ENCODE assay signal across 11 cellular contexts in the genomic region with DNA sequence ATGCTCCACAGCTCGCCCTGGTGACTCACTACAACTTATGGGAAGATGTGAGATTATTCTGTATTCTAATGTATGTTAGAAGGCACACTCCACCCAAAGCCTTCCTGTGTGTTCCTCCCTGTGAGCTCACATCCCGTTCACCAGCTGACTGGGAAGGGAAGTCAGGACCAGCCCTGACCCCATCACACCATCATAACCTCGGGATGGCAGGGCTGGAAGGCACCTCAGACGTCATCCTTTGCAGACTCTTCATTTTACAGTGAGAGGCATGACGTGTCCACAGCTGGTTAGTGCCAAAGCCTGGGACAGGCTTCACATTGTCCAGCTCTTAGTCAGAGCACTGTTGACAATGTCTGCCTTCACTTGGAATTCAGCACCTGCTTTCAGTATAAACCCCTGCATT.
DNase-seq lines count a peak whose midpoint lies in the region; ATAC-seq, FAIRE-seq and TF ChIP-seq lines count a peak whose summit lies in the region.
"Had no signal": no experiment of that assay in that cellular context is flagged by ENCODE, and none has a peak within 500 bp of the region (broad histone marks: within the 10 kb centered on the region; RNA-seq: fewer than 3 reads in every experiment).

No MANE protein-coding gene starts in this region.

- POLR2A ChIA-PET in CD4-positive, alpha-beta T cell (lab: Charles Lee): no interaction called here

- H3K9me1 ChIP-seq in keratinocyte (ENCODE audit: control insufficient read depth, extremely low read depth, insufficient read depth, low read length): no peaks in the 10 kb centered on the region

- CTCF ChIA-PET in CD4-positive, alpha-beta T cell (lab: Charles Lee): no interaction called here

- no peaks in the 10 kb centered on the region for H3K36me3 ChIP-seq in keratinocyte (ENCODE audit: control insufficient read depth in 2 of 2, extremely low read depth in 1 of 2, insufficient read depth in 2 of 2, low read length in 2 of 2)
- H3K36me3 ChIP-seq in aorta (ENCODE audit: control insufficient read depth in 1 of 2, insufficient read depth in 2 of 2, low read length in 1 of 2): no peaks in the 10 kb centered on the region
- H3K36me3 ChIP-seq: colonic mucosa had no signal

- peak; percentile 26 for ATAC-seq in Right ventricle myocardium inferior
- ATAC-seq in aorta (ENCODE audit: low FRiP score): peak; percentile 31
- ATAC-seq in CD4-positive, alpha-beta T cell (ENCODE audit: poor library complexity): no peak

- no peaks in the 10 kb centered on the region for H3K79me2 ChIP-seq in keratinocyte (ENCODE audit: control insufficient read depth, insufficient read depth, low read length)

- no peaks in the 10 kb centered on the region for H3K36me3 Mint-ChIP-seq in CD4-positive, alpha-beta T cell (ENCODE audit: low read depth)
- H3K36me3 Mint-ChIP-seq: activated CD4-positive, alpha-beta memory T cell treated with anti-CD3 and anti-CD28 coated beads for 36 hours had no signal

- H3K9me3 ChIP-seq in keratinocyte (ENCODE audit: control insufficient read depth, low read depth, low read length): no peaks in the 10 kb centered on the region
- no peaks in the 10 kb centered on the region for H3K9me3 ChIP-seq in aorta (ENCODE audit: control insufficient read depth, low read length)
- no peaks in the 10 kb centered on the region for H3K9me3 ChIP-seq in CD4-positive, alpha-beta T cell (ENCODE audit: control insufficient read depth, low read length)
- H3K9me3 ChIP-seq: colonic mucosa had no signal

- no peak overlapping the region for H3K27ac Mint-ChIP-seq in CD4-positive, alpha-beta T cell
- H3K27ac Mint-ChIP-seq: activated CD4-positive, alpha-beta memory T cell treated with anti-CD3 and anti-CD28 coated beads for 36 hours had no signal

- H3K4me1 ChIP-seq in keratinocyte (ENCODE audit: control insufficient read depth, extremely low read depth, insufficient read depth, low read length) (peaks cover 19% of the 10 kb centered on the region), aorta (ENCODE audit: control insufficient read depth in 1 of 2, insufficient read depth in 2 of 2, low read length in 2 of 2) (peaks cover 2 to 3% of the 10 kb centered on the region in 2 donors)
- H3K4me1 ChIP-seq: colonic mucosa had no signal

- H3K4me2 ChIP-seq in keratinocyte (ENCODE audit: control insufficient read depth, extremely low read depth, insufficient read depth, low read depth, low read length): peak overlapping the region; percentile 26

- H2AFZ ChIP-seq in keratinocyte (ENCODE audit: control insufficient read depth, low read length): no peak overlapping the region

- no peaks in the 10 kb centered on the region for H3K4me1 Mint-ChIP-seq in CD4-positive, alpha-beta T cell (ENCODE audit: low read depth)

- intact Hi-C loops in Right ventricle myocardium inferior (cut with DNase I): loop anchor here (10.0 kb wide), 1 partner anchor 193 kb away; no protein-coding TSS in a partner anchor
- intact Hi-C loops in cardiac septum (cut with DNase I): loop anchor here (5.0 kb wide), 1 partner anchor 580 kb away; a partner anchor contains a TSS
- intact Hi-C loops in aorta (cut with DNase I): no loop called here
- intact Hi-C loops in CD4-positive, alpha-beta T cell (cut with DNase I, micrococcal nuclease): no loop called here

- 50 to 51% methylated on average over 5 of the region's 5 CpGs for WGBS in aorta, 2 donors

- TF ChIP-seq CTCF in cardiac fibroblast (IDR thresholded peaks at IDR 0.05; ENCODE audit: low read depth, low read length): no peak
- TF ChIP-seq CTCF in keratinocyte (optimal IDR thresholded peaks at IDR 0.05 in 1 of 3, IDR thresholded peaks at IDR 0.05 in 1 of 3, conservative IDR thresholded peaks at IDR 0.05 in 1 of 3; ENCODE audit: extremely low read depth in 1 of 3, insufficient read depth in 2 of 3, low read length in 3 of 3): no peak
- TF ChIP-seq CTCF in CD4-positive, alpha-beta T cell (IDR thresholded peaks at IDR 0.05): no peak

- peak; percentile 89 for FAIRE-seq in keratinocyte (lab: Jason Lieb, UNC)

- H3K27me3 Mint-ChIP-seq in CD4-positive, alpha-beta T cell: no peaks in the 10 kb centered on the region

- H3K27me3 ChIP-seq in keratinocyte (ENCODE audit: control insufficient read depth, extremely low read depth, insufficient read depth, low read length) (no peaks in the 10 kb centered on the region), aorta (ENCODE audit: control insufficient read depth in 1 of 2, insufficient read depth in 2 of 2, low read length in 1 of 2) (no peaks in the 10 kb centered on the region)
- H3K27me3 ChIP-seq in CD4-positive, alpha-beta T cell (ENCODE audit: control insufficient read depth, insufficient read depth, low read length): no peaks in the 10 kb centered on the region
- H3K27me3 ChIP-seq: colonic mucosa had no signal

- H4K20me1 ChIP-seq in keratinocyte (ENCODE audit: control insufficient read depth, extremely low read depth, insufficient read depth, low read length): no peaks in the 10 kb centered on the region

- H3K9me3 Mint-ChIP-seq in CD4-positive, alpha-beta T cell: no peaks in the 10 kb centered on the region
- H3K9me3 Mint-ChIP-seq: activated CD4-positive, alpha-beta memory T cell treated with anti-CD3 and anti-CD28 coated beads for 36 hours had no signal

- H3K27ac ChIP-seq in keratinocyte (ENCODE audit: control insufficient read depth, insufficient read depth, low read length) (no peak overlapping the region), aorta (ENCODE audit: low read depth in 1 of 2, low read length in 2 of 2) (no peak overlapping the region)
- H3K27ac ChIP-seq in CD4-positive, alpha-beta T cell (ENCODE audit: low read depth, low read length): no peak overlapping the region
- H3K27ac ChIP-seq: 22Rv1, colonic mucosa had no signal

- H3K4me3 ChIP-seq in cardiac fibroblast (replicated peaks in 1 of 2; ENCODE audit: low read depth in 2 of 2, low read length in 2 of 2) (no peak overlapping the region), keratinocyte (ENCODE audit: control insufficient read depth in 2 of 3, extremely low read depth in 1 of 3, insufficient read depth in 2 of 3, low read depth in 1 of 3, low read length in 3 of 3) (no peak overlapping the region), aorta (ENCODE audit: low read length in 2 of 2) (no peak overlapping the region)
- H3K4me3 ChIP-seq: colonic mucosa had no signal

- DNase-seq in Right ventricle myocardium inferior (ENCODE audit: missing footprints) (no peak), cardiac septum (ENCODE audit: low spot score) (no peak), cardiac fibroblast (ENCODE audit: low read depth in 2 of 2) (peak; percentile 92 to 99), keratinocyte (ENCODE audit: low read depth, low spot score) (peak; percentile 78), aorta (peak; percentile 56 to 74), SIG-M5 (lab: John Stamatoyannopoulos, UW) (no peak), kidney glomerular epithelial cell (lab: John Stamatoyannopoulos, UW) (no peak)
- no peak for DNase-seq in CD4-positive, alpha-beta T cell
- DNase-seq: activated CD4-positive, alpha-beta memory T cell treated with anti-CD3 and anti-CD28 coated beads for 36 hours; colonic mucosa had no signal

- H3K4me3 Mint-ChIP-seq in CD4-positive, alpha-beta T cell: no peak overlapping the region
- H3K4me3 Mint-ChIP-seq: activated CD4-positive, alpha-beta memory T cell treated with anti-CD3 and anti-CD28 coated beads for 36 hours had no signal

- dilution Hi-C loops in keratinocyte (cut with MboI; ENCODE audit: extremely low pct_ligation_motif_present, low sequenced_read_pairs): no loop called here

- H3K9ac ChIP-seq in keratinocyte (ENCODE audit: control insufficient read depth, extremely low read depth, insufficient read depth, low read length): no peak overlapping the region

Comparison
In these comparisons a context has a peak if more than half of its experiments do, and no peak if none do; other contexts are left out.
1. DNase-seq: peak in cardiac fibroblast (2 of 2), keratinocyte (single experiment) and aorta (2 of 2); none in Right ventricle myocardium inferior (single experiment), cardiac septum (single experiment), SIG-M5 (single experiment), CD4-positive, alpha-beta T cell (0 of 10) and kidney glomerular epithelial cell (single experiment).
2. intact Hi-C loops: an anchor here in Right ventricle myocardium inferior (10.0 kb wide) and cardiac septum (5.0 kb wide); none called in aorta and CD4-positive, alpha-beta T cell.